8 cellular contexts compared by ENCODE assay signal in the genomic region with DNA sequence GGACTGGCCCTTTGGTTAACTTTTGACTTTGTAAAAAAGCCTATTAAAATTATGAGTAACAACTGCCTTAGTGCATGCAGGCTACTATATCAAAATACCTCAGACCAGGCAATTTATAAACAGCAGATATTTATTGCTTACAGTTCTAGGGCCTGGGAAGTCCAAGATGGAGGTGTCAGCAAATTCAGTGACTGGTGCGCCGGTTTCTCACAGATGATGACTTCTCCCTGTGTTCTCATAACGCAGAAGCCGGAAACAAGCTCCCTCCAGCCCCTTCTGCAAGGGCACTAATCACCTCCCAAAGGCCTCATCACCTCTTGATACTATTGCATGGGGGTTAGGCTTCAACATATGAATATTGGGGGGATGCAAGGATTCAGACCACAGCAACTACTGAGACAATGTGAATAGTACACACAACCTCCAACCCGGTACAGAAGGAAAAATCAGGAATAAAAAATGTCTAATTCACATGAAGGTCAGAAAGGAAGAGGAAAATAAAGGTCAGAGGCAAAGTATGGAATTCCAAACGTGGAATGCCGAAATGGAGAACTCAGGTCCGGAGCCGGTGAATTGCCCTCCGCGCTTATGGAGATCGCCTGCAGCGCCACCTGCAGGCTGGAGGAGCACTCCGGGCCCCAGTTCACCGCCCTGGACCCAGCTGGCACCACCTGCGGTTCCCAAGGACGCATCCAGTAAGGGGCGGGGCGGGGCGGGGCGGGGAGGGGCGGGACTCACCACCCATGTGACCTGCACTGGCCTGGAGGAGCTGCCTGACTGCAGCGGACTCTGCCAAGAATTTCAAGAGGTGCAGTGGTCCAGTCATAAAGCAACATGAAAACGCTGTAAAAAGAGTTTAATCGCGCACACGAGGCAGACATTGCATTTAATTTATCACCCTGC.
A peak's percentile ranks its signal among the peaks of the same experiment; 100 is the strongest.
DNase-seq lines count a peak whose midpoint lies in the region; ATAC-seq, FAIRE-seq and TF ChIP-seq lines count a peak whose summit lies in the region.

No MANE protein-coding gene starts in this region.

- FAIRE-seq in HTR-8/SVneo (lab: Jason Lieb, UNC): no peak

- no peak overlapping the region for H3K14ac ChIP-seq in mesenchymal stem cell (ENCODE audit: low read length in 2 of 2)

- H3K9me3 Mint-ChIP-seq in CD4-positive, alpha-beta T cell: peaks cover 13% of the 10 kb centered on the region
- peaks cover 10% of the 10 kb centered on the region for H3K9me3 Mint-ChIP-seq in activated CD4-positive, alpha-beta memory T cell treated with anti-CD3 and anti-CD28 coated beads for 36 hours

- 45% methylated on average over 26 of the region's 27 CpGs for WGBS in mesenchymal stem cell

- no peak overlapping the region for H2BK120ac ChIP-seq in mesenchymal stem cell (ENCODE audit: low read depth, low read length)

- POLR2A ChIA-PET in CD4-positive, alpha-beta T cell (lab: Charles Lee): no interaction called here
- POLR2A ChIA-PET in activated CD4-positive, alpha-beta memory T cell treated with anti-CD3 and anti-CD28 coated beads for 36 hours (lab: Charles Lee): no interaction called here

- no peak overlapping the region for H4K91ac ChIP-seq in mesenchymal stem cell (ENCODE audit: low read length)

- H3K4me2 ChIP-seq in mesenchymal stem cell (ENCODE audit: low read length, poor library complexity, severe bottlenecking): no peak overlapping the region

- H3K79me1 ChIP-seq in mesenchymal stem cell (replicated peaks; ENCODE audit: low read length, poor library complexity, severe bottlenecking): no peaks in the 10 kb centered on the region

- H3K4ac ChIP-seq in mesenchymal stem cell (ENCODE audit: low read depth in 1 of 2, low read length in 2 of 2): no peak overlapping the region

- H3K27ac ChIP-seq in CD4-positive, alpha-beta T cell (ENCODE audit: low read depth, low read length): no peak overlapping the region
- H3K27ac ChIP-seq in mesenchymal stem cell (ENCODE audit: low read length, poor library complexity, severe bottlenecking): no peak overlapping the region

- H2AK5ac ChIP-seq in mesenchymal stem cell (ENCODE audit: low read length, severe bottlenecking): no peak overlapping the region

- no peaks in the 10 kb centered on the region for H3K4me1 Mint-ChIP-seq in CD4-positive, alpha-beta T cell (ENCODE audit: low read depth)
- H3K4me1 Mint-ChIP-seq in activated CD4-positive, alpha-beta memory T cell treated with anti-CD3 and anti-CD28 coated beads for 36 hours (ENCODE audit: low read depth): no peaks in the 10 kb centered on the region

- CTCF ChIA-PET in CD4-positive, alpha-beta T cell (lab: Charles Lee): no interaction called here
- CTCF ChIA-PET in activated CD4-positive, alpha-beta memory T cell treated with anti-CD3 and anti-CD28 coated beads for 36 hours (lab: Charles Lee): no interaction called here

- no peak overlapping the region for H3K9ac ChIP-seq in mesenchymal stem cell (ENCODE audit: low read length)

- H3K27me3 ChIP-seq in CD4-positive, alpha-beta T cell (ENCODE audit: control insufficient read depth, insufficient read depth, low read length): peaks cover 3% of the 10 kb centered on the region
- H3K27me3 ChIP-seq in mesenchymal stem cell (ENCODE audit: control insufficient read depth in 1 of 2, insufficient read depth in 1 of 2, low read length in 2 of 2): no peaks in the 10 kb centered on the region

- peaks cover 15% of the 10 kb centered on the region for H3K27me3 Mint-ChIP-seq in CD4-positive, alpha-beta T cell
- H3K27me3 Mint-ChIP-seq in activated CD4-positive, alpha-beta memory T cell treated with anti-CD3 and anti-CD28 coated beads for 36 hours: peaks cover 15% of the 10 kb centered on the region

- H3K4me3 ChIP-seq in mesenchymal stem cell (ENCODE audit: insufficient read depth in 1 of 2, low read depth in 1 of 2, low read length in 2 of 2): no peak overlapping the region

- no peaks in the 10 kb centered on the region for H3K36me3 Mint-ChIP-seq in CD4-positive, alpha-beta T cell (ENCODE audit: low read depth)
- H3K36me3 Mint-ChIP-seq in activated CD4-positive, alpha-beta memory T cell treated with anti-CD3 and anti-CD28 coated beads for 36 hours: peaks cover 7% of the 10 kb centered on the region

- no peaks in the 10 kb centered on the region for H3K36me3 ChIP-seq in mesenchymal stem cell (ENCODE audit: control insufficient read depth in 1 of 2, insufficient read depth in 2 of 2, low read depth in 1 of 2, low read length in 2 of 2)

- no peak overlapping the region for H2BK15ac ChIP-seq in mesenchymal stem cell (ENCODE audit: low read depth, poor library complexity, severe bottlenecking)

- H3K4me1 ChIP-seq in mesenchymal stem cell (ENCODE audit: control insufficient read depth, insufficient read depth, low read depth, low read length): no peaks in the 10 kb centered on the region

- peaks cover 3% of the 10 kb centered on the region for H3K9me3 ChIP-seq in CD4-positive, alpha-beta T cell (ENCODE audit: control insufficient read depth, low read length)
- H3K9me3 ChIP-seq in mesenchymal stem cell (ENCODE audit: control insufficient read depth, low read length): peaks cover 8% of the 10 kb centered on the region

- H4K8ac ChIP-seq in mesenchymal stem cell (ENCODE audit: low read length): no peak overlapping the region

- no peak overlapping the region for H2BK5ac ChIP-seq in mesenchymal stem cell (ENCODE audit: low read depth, low read length, poor library complexity, severe bottlenecking)

- TF ChIP-seq CTCF in CD4-positive, alpha-beta T cell (IDR thresholded peaks at IDR 0.05): no peak

- no peak overlapping the region for H3K18ac ChIP-seq in mesenchymal stem cell (ENCODE audit: low read depth in 1 of 2, low read length in 2 of 2)

- ATAC-seq in CD4-positive, alpha-beta T cell (ENCODE audit: poor library complexity): peak; percentile 41
- ATAC-seq in HG03280 (IDR thresholded peaks at IDR 0.05; ENCODE audit: unreplicated experiment) (no peak), HG03469 (IDR thresholded peaks at IDR 0.05; ENCODE audit: unreplicated experiment) (no peak)

- intact Hi-C loops in CD4-positive, alpha-beta T cell (cut with DNase I, micrococcal nuclease): no loop called here
- intact Hi-C loops in activated CD4-positive, alpha-beta memory T cell treated with anti-CD3 and anti-CD28 coated beads for 36 hours (cut with micrococcal nuclease): no loop called here

- DNase-seq in CD4-positive, alpha-beta T cell: peak in 1 of 10 experiments; percentile 22
- DNase-seq in HTR-8/SVneo (ENCODE audit: insufficient read length, low spot score): peak; percentile 67
- DNase-seq in activated CD4-positive, alpha-beta memory T cell treated with anti-CD3 and anti-CD28 coated beads for 36 hours: peak; percentile 56
- peak; percentile 98 for DNase-seq in iPS-NIHi7 (ENCODE audit: extremely low spot score)
- DNase-seq in activated CD4-positive, CD25-positive, alpha-beta regulatory T cell (lab: John Stamatoyannopoulos, UW): no peak
- no peak for DNase-seq in mesenchymal stem cell

- H2AFZ ChIP-seq in mesenchymal stem cell (ENCODE audit: low read depth, low read length): no peak overlapping the region

- H3K4me3 Mint-ChIP-seq in CD4-positive, alpha-beta T cell: no peak overlapping the region
- no peak overlapping the region for H3K4me3 Mint-ChIP-seq in activated CD4-positive, alpha-beta memory T cell treated with anti-CD3 and anti-CD28 coated beads for 36 hours

- no peak overlapping the region for H3K23ac ChIP-seq in mesenchymal stem cell (ENCODE audit: low read length in 2 of 2)

- H3K27ac Mint-ChIP-seq in CD4-positive, alpha-beta T cell: no peak overlapping the region
- H3K27ac Mint-ChIP-seq in activated CD4-positive, alpha-beta memory T cell treated with anti-CD3 and anti-CD28 coated beads for 36 hours: no peak overlapping the region

- H2BK12ac ChIP-seq in mesenchymal stem cell (ENCODE audit: low read length in 2 of 2): no peak overlapping the region

Comparison
In these comparisons a context has a peak if more than half of its experiments do, and no peak if none do; other contexts are left out.
1. DNase-seq: peak in HTR-8/SVneo (single experiment), activated CD4-positive, alpha-beta memory T cell treated with anti-CD3 and anti-CD28 coated beads for 36 hours (single experiment) and iPS-NIHi7 (single experiment); none in activated CD4-positive, CD25-positive, alpha-beta regulatory T cell (0 of 4) and mesenchymal stem cell (single experiment).